2 cellular contexts compared by ENCODE assay signal in the genomic region with DNA sequence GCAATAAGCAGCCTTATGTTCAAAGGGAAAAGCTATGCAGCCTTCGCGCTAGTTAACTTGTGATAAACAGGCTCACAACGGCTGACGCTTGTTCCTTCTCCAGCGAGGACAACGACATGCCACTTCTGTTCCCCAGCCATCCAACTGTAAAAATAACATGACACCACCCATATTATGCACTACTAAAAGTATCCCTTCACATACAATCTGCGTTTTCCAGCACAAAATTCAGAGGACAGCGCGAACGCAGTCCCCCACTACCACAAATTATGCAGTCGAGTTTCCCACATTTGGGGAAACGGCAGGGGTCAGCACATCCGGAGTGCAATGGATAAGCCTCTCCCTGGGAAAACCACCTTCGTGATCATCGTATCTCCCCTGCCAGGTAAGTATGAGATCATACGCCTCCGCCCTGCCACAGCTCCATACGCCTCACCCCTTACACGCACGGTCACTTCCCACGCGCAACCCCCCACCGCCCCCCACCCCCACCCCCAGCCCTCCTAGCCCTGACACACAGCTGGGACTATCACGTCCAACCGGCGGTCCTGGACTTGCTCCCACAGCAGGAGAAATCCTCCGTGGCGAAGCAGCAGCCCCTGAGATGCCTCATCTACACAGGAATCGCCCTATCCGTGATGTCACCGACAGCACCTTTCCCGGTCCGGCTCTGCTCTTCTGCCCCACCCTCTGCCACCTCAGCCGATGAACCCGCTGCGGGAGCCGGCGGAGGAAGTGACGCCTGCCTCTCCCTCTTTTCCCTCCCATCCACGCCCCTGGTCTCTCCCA.
TF ChIP-seq lines count a peak whose summit lies in the region.

No MANE protein-coding gene starts in this region.

TF ChIP-seq in IMR-90, 13 proteins besides CTCF, POLR2A, EP300 and RAD21:
- TF ChIP-seq CEBPB (IDR thresholded peaks at IDR 0.05; ENCODE audit: low read depth, low read length) (no peak), RFX5 (IDR thresholded peaks at IDR 0.05; ENCODE audit: low read depth, low read length) (no peak), MXI1 (IDR thresholded peaks at IDR 0.05; ENCODE audit: borderline replicate concordance, low read depth, low read length) (no peak), FOS (IDR thresholded peaks at IDR 0.05; ENCODE audit: low read depth, low read length) (no peak), MAZ (IDR thresholded peaks at IDR 0.05; ENCODE audit: borderline replicate concordance, low read depth, low read length) (no peak), NFE2L2 (IDR thresholded peaks at IDR 0.05; ENCODE audit: low read depth, low read length) (no peak), BHLHE40 (IDR thresholded peaks at IDR 0.05; ENCODE audit: low read depth, low read length) (no peak), MAFK (IDR thresholded peaks at IDR 0.05; ENCODE audit: low read depth, low read length) (no peak), SMC3 (IDR thresholded peaks at IDR 0.05; ENCODE audit: low read depth, low read length) (no peak), RCOR1 (IDR thresholded peaks at IDR 0.05; ENCODE audit: insufficient replicate concordance, low read length) (no peak), CHD1 (IDR thresholded peaks at IDR 0.05; ENCODE audit: low read depth, low read length) (no peak)
- TF ChIP-seq, protein P1, sequence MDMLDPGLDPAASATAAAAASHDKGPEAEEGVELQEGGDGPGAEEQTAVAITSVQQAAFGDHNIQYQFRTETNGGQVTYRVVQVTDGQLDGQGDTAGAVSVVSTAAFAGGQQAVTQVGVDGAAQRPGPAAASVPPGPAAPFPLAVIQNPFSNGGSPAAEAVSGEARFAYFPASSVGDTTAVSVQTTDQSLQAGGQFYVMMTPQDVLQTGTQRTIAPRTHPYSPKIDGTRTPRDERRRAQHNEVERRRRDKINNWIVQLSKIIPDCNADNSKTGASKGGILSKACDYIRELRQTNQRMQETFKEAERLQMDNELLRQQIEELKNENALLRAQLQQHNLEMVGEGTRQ (IDR thresholded peaks at IDR 0.05; ENCODE audit: low read depth, low read length): no peak
- TF ChIP-seq, protein P2, sequence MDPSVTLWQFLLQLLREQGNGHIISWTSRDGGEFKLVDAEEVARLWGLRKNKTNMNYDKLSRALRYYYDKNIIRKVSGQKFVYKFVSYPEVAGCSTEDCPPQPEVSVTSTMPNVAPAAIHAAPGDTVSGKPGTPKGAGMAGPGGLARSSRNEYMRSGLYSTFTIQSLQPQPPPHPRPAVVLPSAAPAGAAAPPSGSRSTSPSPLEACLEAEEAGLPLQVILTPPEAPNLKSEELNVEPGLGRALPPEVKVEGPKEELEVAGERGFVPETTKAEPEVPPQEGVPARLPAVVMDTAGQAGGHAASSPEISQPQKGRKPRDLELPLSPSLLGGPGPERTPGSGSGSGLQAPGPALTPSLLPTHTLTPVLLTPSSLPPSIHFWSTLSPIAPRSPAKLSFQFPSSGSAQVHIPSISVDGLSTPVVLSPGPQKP (IDR thresholded peaks at IDR 0.05; ENCODE audit: borderline replicate concordance, low read depth, low read length): no peak

TF ChIP-seq in HepG2, 621 proteins besides CTCF, POLR2A, EP300 and RAD21:
- TF ChIP-seq GPN1 (CRISPR knock-in tag; IDR thresholded peaks at IDR 0.05; ENCODE audit: borderline replicate concordance) (no peak), SP140L (CRISPR knock-in tag; IDR thresholded peaks at IDR 0.05; ENCODE audit: borderline replicate concordance) (no peak), TCF7 (IDR thresholded peaks at IDR 0.05; ENCODE audit: low read depth) (no peak), SOX5 (CRISPR knock-in tag; IDR thresholded peaks at IDR 0.05; ENCODE audit: borderline replicate concordance) (no peak), ZNF280B (CRISPR knock-in tag; IDR thresholded peaks at IDR 0.05; ENCODE audit: borderline replicate concordance) (no peak)
